1 cellular context compared by ENCODE assay signal in the genomic region with DNA sequence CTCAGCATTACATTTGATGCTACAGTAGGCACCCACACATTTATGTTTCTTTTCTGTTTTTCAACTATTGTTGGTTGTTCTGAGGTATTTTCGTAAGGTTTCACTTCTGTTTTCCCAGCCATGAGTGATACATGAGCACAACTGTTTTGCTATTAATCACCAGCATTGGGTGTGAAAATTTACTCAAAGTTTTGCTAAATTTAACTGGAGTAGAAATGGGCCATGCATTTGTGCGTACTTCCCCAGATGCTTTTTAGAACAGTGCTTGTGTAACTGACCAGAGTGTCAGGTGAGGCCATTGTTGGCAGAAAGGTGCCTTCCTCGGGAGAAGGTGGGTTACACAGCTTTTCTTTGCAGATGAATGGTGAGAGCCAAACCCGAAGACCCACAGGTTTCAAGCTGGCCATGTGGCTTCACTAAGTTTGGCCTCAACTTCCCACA.
TF ChIP-seq lines count a peak whose summit lies in the region.

No MANE protein-coding gene starts in this region.

TF ChIP-seq in WTC11, 78 proteins besides CTCF, POLR2A, EP300 and RAD21 (continued from another document):
- TF ChIP-seq, protein P1, sequence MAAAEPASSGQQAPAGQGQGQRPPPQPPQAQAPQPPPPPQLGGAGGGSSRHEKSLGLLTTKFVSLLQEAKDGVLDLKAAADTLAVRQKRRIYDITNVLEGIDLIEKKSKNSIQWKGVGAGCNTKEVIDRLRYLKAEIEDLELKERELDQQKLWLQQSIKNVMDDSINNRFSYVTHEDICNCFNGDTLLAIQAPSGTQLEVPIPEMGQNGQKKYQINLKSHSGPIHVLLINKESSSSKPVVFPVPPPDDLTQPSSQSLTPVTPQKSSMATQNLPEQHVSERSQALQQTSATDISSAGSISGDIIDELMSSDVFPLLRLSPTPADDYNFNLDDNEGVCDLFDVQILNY (CRISPR knock-in tag; IDR thresholded peaks at IDR 0.05) = no peak
- no peak for TF ChIP-seq ELF4 (CRISPR knock-in tag; IDR thresholded peaks at IDR 0.05; ENCODE audit: low read depth)
- TF ChIP-seq CREB1 (CRISPR knock-in tag; IDR thresholded peaks at IDR 0.05) = no peak
- TF ChIP-seq, protein P2, sequence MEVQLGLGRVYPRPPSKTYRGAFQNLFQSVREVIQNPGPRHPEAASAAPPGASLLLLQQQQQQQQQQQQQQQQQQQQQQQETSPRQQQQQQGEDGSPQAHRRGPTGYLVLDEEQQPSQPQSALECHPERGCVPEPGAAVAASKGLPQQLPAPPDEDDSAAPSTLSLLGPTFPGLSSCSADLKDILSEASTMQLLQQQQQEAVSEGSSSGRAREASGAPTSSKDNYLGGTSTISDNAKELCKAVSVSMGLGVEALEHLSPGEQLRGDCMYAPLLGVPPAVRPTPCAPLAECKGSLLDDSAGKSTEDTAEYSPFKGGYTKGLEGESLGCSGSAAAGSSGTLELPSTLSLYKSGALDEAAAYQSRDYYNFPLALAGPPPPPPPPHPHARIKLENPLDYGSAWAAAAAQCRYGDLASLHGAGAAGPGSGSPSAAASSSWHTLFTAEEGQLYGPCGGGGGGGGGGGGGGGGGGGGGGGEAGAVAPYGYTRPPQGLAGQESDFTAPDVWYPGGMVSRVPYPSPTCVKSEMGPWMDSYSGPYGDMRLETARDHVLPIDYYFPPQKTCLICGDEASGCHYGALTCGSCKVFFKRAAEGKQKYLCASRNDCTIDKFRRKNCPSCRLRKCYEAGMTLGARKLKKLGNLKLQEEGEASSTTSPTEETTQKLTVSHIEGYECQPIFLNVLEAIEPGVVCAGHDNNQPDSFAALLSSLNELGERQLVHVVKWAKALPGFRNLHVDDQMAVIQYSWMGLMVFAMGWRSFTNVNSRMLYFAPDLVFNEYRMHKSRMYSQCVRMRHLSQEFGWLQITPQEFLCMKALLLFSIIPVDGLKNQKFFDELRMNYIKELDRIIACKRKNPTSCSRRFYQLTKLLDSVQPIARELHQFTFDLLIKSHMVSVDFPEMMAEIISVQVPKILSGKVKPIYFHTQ (CRISPR knock-in tag; IDR thresholded peaks at IDR 0.05) = no peak
- no peak for TF ChIP-seq ATF1 (CRISPR knock-in tag; IDR thresholded peaks at IDR 0.05)
- TF ChIP-seq, protein P3, sequence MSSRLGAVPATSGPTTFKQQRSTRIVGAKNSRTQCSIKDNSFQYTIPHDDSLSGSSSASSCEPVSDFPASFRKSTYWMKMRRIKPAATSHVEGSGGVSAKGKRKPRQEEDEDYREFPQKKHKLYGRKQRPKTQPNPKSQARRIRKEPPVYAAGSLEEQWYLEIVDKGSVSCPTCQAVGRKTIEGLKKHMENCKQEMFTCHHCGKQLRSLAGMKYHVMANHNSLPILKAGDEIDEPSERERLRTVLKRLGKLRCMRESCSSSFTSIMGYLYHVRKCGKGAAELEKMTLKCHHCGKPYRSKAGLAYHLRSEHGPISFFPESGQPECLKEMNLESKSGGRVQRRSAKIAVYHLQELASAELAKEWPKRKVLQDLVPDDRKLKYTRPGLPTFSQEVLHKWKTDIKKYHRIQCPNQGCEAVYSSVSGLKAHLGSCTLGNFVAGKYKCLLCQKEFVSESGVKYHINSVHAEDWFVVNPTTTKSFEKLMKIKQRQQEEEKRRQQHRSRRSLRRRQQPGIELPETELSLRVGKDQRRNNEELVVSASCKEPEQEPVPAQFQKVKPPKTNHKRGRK (CRISPR knock-in tag; IDR thresholded peaks at IDR 0.05; ENCODE audit: borderline replicate concordance) = no peak
- no peak for TF ChIP-seq NR3C1 (CRISPR knock-in tag; conservative IDR thresholded peaks at IDR 0.05; ENCODE audit: low read depth)
- no peak for TF ChIP-seq GRHL2 (CRISPR knock-in tag; IDR thresholded peaks at IDR 0.05; ENCODE audit: insufficient replicate concordance, severe bottlenecking)
